In genomic region chr15:70299931-70300858, GRCh38 we compare ENCODE assay signal across 8 cellular contexts.
DNase-seq lines count a peak whose midpoint lies in the region; ATAC-seq, FAIRE-seq and TF ChIP-seq lines count a peak whose summit lies in the region.

No MANE protein-coding gene starts in this region.

- TF ChIP-seq CTCF in keratinocyte (optimal IDR thresholded peaks at IDR 0.05 in 1 of 3, IDR thresholded peaks at IDR 0.05 in 1 of 3, conservative IDR thresholded peaks at IDR 0.05 in 1 of 3; ENCODE audit: extremely low read depth in 1 of 3, insufficient read depth in 2 of 3, low read length in 3 of 3) (no peak), upper lobe of left lung (IDR thresholded peaks at IDR 0.05) (no peak), heart right ventricle (IDR thresholded peaks at IDR 0.05) (no peak)

- 68 to 83% methylated on average over 11 to 13 of the region's 13 CpGs for WGBS in upper lobe of left lung, 2 donors
- 92 to 95% methylated on average over 13 of the region's 13 CpGs for WGBS in heart right ventricle, 2 donors

- TF ChIP-seq EP300 in upper lobe of left lung (IDR thresholded peaks at IDR 0.05) = no peak

- no peak overlapping the region for H3K9ac ChIP-seq in keratinocyte (ENCODE audit: control insufficient read depth, extremely low read depth, insufficient read depth, low read length)

- H3K27ac ChIP-seq in keratinocyte (ENCODE audit: control insufficient read depth, insufficient read depth, low read length) (no peak overlapping the region), upper lobe of left lung (no peak overlapping the region), heart right ventricle (no peak overlapping the region)

- H3K9me1 ChIP-seq in keratinocyte (ENCODE audit: control insufficient read depth, extremely low read depth, insufficient read depth, low read length) = no peaks in the 10 kb centered on the region

- TF ChIP-seq POLR2A in upper lobe of left lung (IDR thresholded peaks at IDR 0.05) = no peak

- no peaks in the 10 kb centered on the region for H3K4me1 ChIP-seq in keratinocyte (ENCODE audit: control insufficient read depth, extremely low read depth, insufficient read depth, low read length)
- peaks cover 0 to 17% (median 0%) of the 10 kb centered on the region in 4 donors for H3K4me1 ChIP-seq in upper lobe of left lung
- peaks cover 0 to 10% (median 0%) of the 10 kb centered on the region in 9 donors for H3K4me1 ChIP-seq in heart right ventricle

- H2AFZ ChIP-seq in keratinocyte (ENCODE audit: control insufficient read depth, low read length) = no peak overlapping the region

- peak; percentile 51 for DNase-seq in activated CD4-positive, alpha-beta T cell treated with anti-CD3 and anti-CD28 coated beads for 1 hour
- DNase-seq in keratinocyte (ENCODE audit: low read depth, low spot score) (no peak), upper lobe of left lung (peak in 1 of 2 donors; percentile 33), nucleus accumbens (lab: John Stamatoyannopoulos, UW) (no peak), NCI-H146 (lab: John Stamatoyannopoulos, UW) (no peak), heart right ventricle (no peak)

- H3K4me3 ChIP-seq in keratinocyte (ENCODE audit: control insufficient read depth in 2 of 3, extremely low read depth in 1 of 3, insufficient read depth in 2 of 3, low read depth in 1 of 3, low read length in 3 of 3) (no peak overlapping the region), upper lobe of left lung (no peak overlapping the region), heart right ventricle (no peak overlapping the region)

- no peaks in the 10 kb centered on the region for H3K79me2 ChIP-seq in keratinocyte (ENCODE audit: control insufficient read depth, insufficient read depth, low read length)

- peak; percentile 48 for FAIRE-seq in keratinocyte (lab: Jason Lieb, UNC)

- no peak overlapping the region for H3K4me2 ChIP-seq in keratinocyte (ENCODE audit: control insufficient read depth, extremely low read depth, insufficient read depth, low read depth, low read length)

- no peaks in the 10 kb centered on the region for H3K36me3 ChIP-seq in keratinocyte (ENCODE audit: control insufficient read depth in 2 of 2, extremely low read depth in 1 of 2, insufficient read depth in 2 of 2, low read length in 2 of 2)
- no peaks in the 10 kb centered on the region for H3K36me3 ChIP-seq in upper lobe of left lung
- no peaks in the 10 kb centered on the region for H3K36me3 ChIP-seq in heart right ventricle

- ATAC-seq in GM19025 (IDR thresholded peaks at IDR 0.05; ENCODE audit: low read depth, unreplicated experiment) (peak; percentile 97), HG03095 (IDR thresholded peaks at IDR 0.05; ENCODE audit: unreplicated experiment) (peak; percentile 98), upper lobe of left lung (ENCODE audit: low FRiP score in 2 of 2) (peak; percentile 29 to 77), heart right ventricle (no peak)

- H3K27me3 ChIP-seq in keratinocyte (ENCODE audit: control insufficient read depth, extremely low read depth, insufficient read depth, low read length) (no peaks in the 10 kb centered on the region), upper lobe of left lung (no peaks in the 10 kb centered on the region), heart right ventricle (peaks cover 0 to 4% (median 0%) of the 10 kb centered on the region in 7 donors)

- no peaks in the 10 kb centered on the region for H4K20me1 ChIP-seq in keratinocyte (ENCODE audit: control insufficient read depth, extremely low read depth, insufficient read depth, low read length)

- H3K9me3 ChIP-seq in keratinocyte (ENCODE audit: control insufficient read depth, low read depth, low read length) (no peaks in the 10 kb centered on the region), upper lobe of left lung (no peaks in the 10 kb centered on the region), heart right ventricle (peaks cover 0 to 15% (median 5%) of the 10 kb centered on the region in 11 donors)

- dilution Hi-C loops in keratinocyte (cut with MboI; ENCODE audit: extremely low pct_ligation_motif_present, low sequenced_read_pairs) = no loop called here

- intact Hi-C loops in heart right ventricle (cut with DNase I) = no loop called here

Comparison
In these comparisons a context has a peak if more than half of its experiments do, and no peak if none do; other contexts are left out.
1. ATAC-seq: peak in GM19025 (single experiment), HG03095 (single experiment) and upper lobe of left lung (2 of 2); none in heart right ventricle (0 of 8).